ENCODE assay signal across 8 cellular contexts in genomic region chr12:55723516-55724225, GRCh38. TPM values are rescaled to one million over a fixed set of nuclear protein-coding genes. Genes with fewer than 3 reads are reported as not detected.
A peak's percentile ranks its signal among the peaks of the same experiment; 100 is the strongest.
DNase-seq lines count a peak whose midpoint lies in the region; ATAC-seq, FAIRE-seq and TF ChIP-seq lines count a peak whose summit lies in the region.

No MANE protein-coding gene starts in this region.

- CTCF ChIA-PET in GM12878 (lab: Yijun Ruan, JAX): interaction anchor here (0.9 to 11.4 kb wide), 9 partner anchors 13 to 320 kb away, joined by 3 to 205 read pairs (median 4); partner anchors contain the start of genes DNAJC14, ORMDL2 and SARNP

- no peak overlapping the region for H3K56ac ChIP-seq in H9 (ENCODE audit: insufficient read length, low read depth, low read length)

- H3K79me1 ChIP-seq in H9 (ENCODE audit: insufficient read depth, low read depth, low read length, poor library complexity, severe bottlenecking): peaks cover 7% of the 10 kb centered on the region

- H4K20me1 ChIP-seq in H9 (ENCODE audit: control insufficient read depth, insufficient read depth, insufficient read length) (no peaks in the 10 kb centered on the region), GM12878 (ENCODE audit: control insufficient read depth, insufficient read depth) (no peaks in the 10 kb centered on the region)

- 0 out of 2 replicates have a peak, but pooled peaks have one; percentile 19 for TF ChIP-seq POLR2A in GM12878 (IDR thresholded peaks at IDR 0.05; ENCODE audit: low read depth, low read length)

- H3K4me3 Mint-ChIP-seq in H9 (no peak overlapping the region), memory B cell (no peak overlapping the region)

- H3K14ac ChIP-seq in H9 (ENCODE audit: insufficient read depth, low read length): no peak overlapping the region

- H3K9ac ChIP-seq in H9 (ENCODE audit: extremely low read depth, insufficient read length, low read length): no peak overlapping the region
- no peak overlapping the region for H3K9ac ChIP-seq in GM12878 (ENCODE audit: control insufficient read depth, insufficient read depth, low read length)
- H3K9ac ChIP-seq in stomach smooth muscle (ENCODE audit: low read length in 2 of 2): peak overlapping the region in 1 of 2 donors; percentile 9

- TF ChIP-seq RAD21 in GM12878 (IDR thresholded peaks at IDR 0.05; ENCODE audit: insufficient read depth, low read depth, low read length): no peak

- intact Hi-C loops in GM12878 (cut with micrococcal nuclease; ENCODE audit: unreplicated experiment): no loop called here

- H4K5ac ChIP-seq in H9 (ENCODE audit: insufficient read length, low read depth, low read length): no peak overlapping the region

- peaks cover 7% of the 10 kb centered on the region in 2 experiments; a peak in 3 of 4 replicates for H3K36me3 ChIP-seq in GM12878 (ENCODE audit: control insufficient read depth in 2 of 2, insufficient read depth in 2 of 2, low read length in 1 of 2)
- H3K36me3 ChIP-seq in stomach smooth muscle (ENCODE audit: control insufficient read depth in 2 of 2, insufficient read depth in 2 of 2, low read length in 2 of 2): peaks cover 31 to 36% of the 10 kb centered on the region in 2 donors

- H3K4me1 ChIP-seq in H9 (ENCODE audit: insufficient read depth, low read length) (peaks cover 5% of the 10 kb centered on the region; the same call in 1 of the 2 replicates), GM12878 (ENCODE audit: control insufficient read depth, insufficient read depth, low read length) (peaks cover 14% of the 10 kb centered on the region), stomach smooth muscle (ENCODE audit: control insufficient read depth, insufficient read depth, low read length) (peaks cover 82% of the 10 kb centered on the region)

- no peak overlapping the region for H2BK15ac ChIP-seq in H9 (ENCODE audit: low read depth, low read length)

- H3K79me2 ChIP-seq in H9 (ENCODE audit: insufficient read depth, low read length) (peaks cover 7% of the 10 kb centered on the region; the same call in 1 of the 2 replicates), GM12878 (ENCODE audit: control insufficient read depth, insufficient read depth, low read length) (peaks cover 8% of the 10 kb centered on the region)

- ATAC-seq in GM12878 (no peak), memory B cell (ENCODE audit: low read depth) (no peak), GM21717 (IDR thresholded peaks at IDR 0.05; ENCODE audit: unreplicated experiment) (no peak)

- H3K27me3 ChIP-seq in H9 (ENCODE audit: insufficient read depth, low read length) (no peaks in the 10 kb centered on the region), GM12878 (replicated peaks in 1 of 2; ENCODE audit: control insufficient read depth in 2 of 2, insufficient read depth in 2 of 2, low read length in 1 of 2) (no peaks in the 10 kb centered on the region), stomach smooth muscle (ENCODE audit: control insufficient read depth in 1 of 2, insufficient read depth in 2 of 2, low read length in 2 of 2) (no peaks in the 10 kb centered on the region)

- in situ Hi-C loops in GM12878 (cut with MboI) (no loop called here), ACHN (cut with HindIII; ENCODE audit: low pct_ligation_motif_present, low pct_unique_long_range_greater_than_20kb, low sequenced_read_pairs) (no loop called here)

- H3K9me3 ChIP-seq in H9 (ENCODE audit: control insufficient read depth, low read depth, low read length): no peaks in the 10 kb centered on the region
- H3K9me3 ChIP-seq in GM12878 (replicated peaks; ENCODE audit: control insufficient read depth, insufficient read depth, low read length): no peaks in the 10 kb centered on the region
- H3K9me3 ChIP-seq in stomach smooth muscle (ENCODE audit: control insufficient read depth in 2 of 2, low read length in 2 of 2): no peaks in the 10 kb centered on the region

- POLR2A ChIA-PET in GM12878 (lab: Charles Lee): interaction anchor here (0.8 to 2.3 kb wide), 2 partner anchors 14 to 50 kb away, joined by 3 to 9 read pairs; no protein-coding TSS in a partner anchor

- H3K27ac ChIP-seq in H9 (ENCODE audit: insufficient read length, low read depth, low read length): no peak overlapping the region
- H3K27ac ChIP-seq in GM12878 (ENCODE audit: control insufficient read depth, insufficient read depth): no peak overlapping the region
- H3K27ac ChIP-seq in stomach smooth muscle (ENCODE audit: low read length): peak overlapping the region; percentile 76

- H3K23ac ChIP-seq in H9 (ENCODE audit: insufficient read length, low read depth, low read length): no peak overlapping the region

- TF ChIP-seq CTCF in H9 (conservative IDR thresholded peaks at IDR 0.05): no peak
- TF ChIP-seq CTCF in GM12878 (IDR thresholded peaks at IDR 0.05 in 2 of 3, conservative IDR thresholded peaks at IDR 0.05 in 1 of 3; ENCODE audit: control insufficient read depth in 2 of 3, extremely low read depth in 1 of 3, insufficient read depth in 1 of 3, low read depth in 3 of 3, low read length in 3 of 3): no peak

- H3K23me2 ChIP-seq in H9 (ENCODE audit: insufficient read length, low read depth, low read length, poor library complexity, severe bottlenecking): peaks cover 7% of the 10 kb centered on the region

- H2BK5ac ChIP-seq in H9 (ENCODE audit: insufficient read length, low read length): no peak overlapping the region

- SMC1A ChIA-PET in GM12878 (lab: Charles Lee; ENCODE audit: uncharacterized antibody, unreplicated experiment): interaction anchor here (0.6 to 1.6 kb wide), 4 partner anchors 14 to 105 kb away, joined by 3 to 11 read pairs (median 4); no protein-coding TSS in a partner anchor

- no peak overlapping the region for H2AFZ ChIP-seq in H9 (ENCODE audit: low read length)
- H2AFZ ChIP-seq in GM12878 (ENCODE audit: control insufficient read depth, low read depth, low read length): no peak overlapping the region

- H3K4me2 ChIP-seq in H9 (ENCODE audit: insufficient read depth, insufficient read length, low read length): no peak overlapping the region
- H3K4me2 ChIP-seq in GM12878 (ENCODE audit: control insufficient read depth, insufficient read depth): no peak overlapping the region

- no peak for FAIRE-seq in GM12878 (lab: Jason Lieb, UNC)

- DNase-seq in H9: peak; percentile 28
- DNase-seq in GM12878 (ENCODE audit: low read depth, low spot score): no peak
- no peak for DNase-seq in memory B cell (ENCODE audit: low spot score in 2 of 2)
- DNase-seq in iPS-NIHi7 (ENCODE audit: extremely low spot score): no peak
- no peak for DNase-seq in ACHN
- no peak for DNase-seq in NCI-H2171 treated with DMSO at 0.1 percent for 48 hours (lab: John Stamatoyannopoulos, UW)

- H3K4me3 ChIP-seq in GM12878 (no peak overlapping the region), stomach smooth muscle (ENCODE audit: low read length in 2 of 2) (peak overlapping the region in 1 of 2 donors; percentile 15)

- no peak overlapping the region for H2AK5ac ChIP-seq in H9 (ENCODE audit: insufficient read length, low read length)

- no peak for TF ChIP-seq EP300 in GM12878 (IDR thresholded peaks at IDR 0.05; ENCODE audit: borderline replicate concordance in 1 of 2, control insufficient read depth in 1 of 2, low read depth in 2 of 2, low read length in 2 of 2)

- H3T11ph ChIP-seq in H9 (ENCODE audit: low read length): no peak overlapping the region

- no TSS peak for BruUV-seq in GM12878 (replicated peaks; lab: Mats Ljungman, UMichigan)

- H3K27me3 Mint-ChIP-seq in H9 (ENCODE audit: low read depth) (no peaks in the 10 kb centered on the region), memory B cell (no peaks in the 10 kb centered on the region)

- no peak overlapping the region for H2BK20ac ChIP-seq in H9 (ENCODE audit: low read depth, low read length, poor library complexity, severe bottlenecking)

- H3K18ac ChIP-seq in H9 (ENCODE audit: insufficient read length, low read depth, low read length): no peak overlapping the region

- H3K36me3 Mint-ChIP-seq in H9 (ENCODE audit: insufficient read depth in 1 of 3, low read depth in 3 of 3): peaks cover 21 to 54% (median 46%) of the 10 kb centered on the region in 3 experiments; a peak in 6 of 7 replicates
- H3K36me3 Mint-ChIP-seq in memory B cell: no peaks in the 10 kb centered on the region

- H3K9me3 Mint-ChIP-seq in H9: no peaks in the 10 kb centered on the region
- H3K9me3 Mint-ChIP-seq in memory B cell: no peaks in the 10 kb centered on the region

- H3K4me1 Mint-ChIP-seq in H9 (peaks cover 30 to 33% of the 10 kb centered on the region in 2 experiments), memory B cell (peaks cover 19% of the 10 kb centered on the region)

- no peak overlapping the region for H4K8ac ChIP-seq in H9 (replicated peaks; ENCODE audit: insufficient read length, low read depth, low read length)

- H2BK12ac ChIP-seq in H9 (ENCODE audit: insufficient read length, low read depth, low read length): no peak overlapping the region

- H3K4ac ChIP-seq in H9 (ENCODE audit: low read depth, low read length): no peak overlapping the region

- H3K27ac Mint-ChIP-seq in H9 (peak overlapping the region in 1 of 3 experiments; percentile 81; a peak in 2 of 7 replicates), memory B cell (peak overlapping the region; percentile 24)

- RAD21 ChIA-PET in GM12878 (lab: Charles Lee; ENCODE audit: unreplicated experiment): interaction anchor here (1.0 to 11.0 kb wide), 3 partner anchors 13 to 216 kb away, joined by 3 to 113 read pairs (median 3); no protein-coding TSS in a partner anchor

- no peak overlapping the region for H2BK120ac ChIP-seq in H9 (ENCODE audit: low read depth, low read length, poor library complexity, severe bottlenecking)

- H4K91ac ChIP-seq in H9 (ENCODE audit: insufficient read length, low read depth, low read length): no peak overlapping the region

- WGBS in H9 (ENCODE audit: extremely low coverage, insufficient read length, low lambda C conversion rate): no CpG with 5 or more reads among the region's 10 CpGs
- WGBS in GM12878 (ENCODE audit: insufficient coverage, insufficient replicate concordance, low lambda C conversion rate, missing lambda C conversion rate): 86% methylated on average over 10 of the region's 10 CpGs

RNA-seq across cellular contexts. Expression of gene RDH5, which starts 3.5 kb away (rescaled TPM):
- total RNA-seq in H9 (2021) (4.0 and 6.6 TPM in 2 replicates), GM12878 (2014; rRNA removed) (6.4 and 8.2 TPM in 2 replicates), GM12878 (2014; rRNA removed; fragmentation: Illumina TruSeq; extraction: Trizol) (5.7 and 6.7 TPM in 2 replicates), GM12878 (2021) (5.8 and 8.4 TPM in 2 replicates)
- total RNA-seq in GM12878 (2013; cell fraction: nucleolus; rRNA removed): 24.9 and 25.4 TPM in 2 replicates
- 2.2 TPM for polyA plus RNA-seq in GM12878 (2011; ENCODE audit: low read depth)
- polyA plus RNA-seq in GM12878 (2011; rRNA removed) (7.0 and 7.8 TPM in 2 replicates), GM12878 (2014; fragmentation: Illumina TruSeq; extraction: Trizol) (5.5 and 7.6 TPM in 2 replicates), GM12878 (2014; fragmentation: Nextera tagmentation; extraction: Ambion mirVana) (1 to 10 TPM; 2.6 to 3.1 TPM), GM12878 (2014; rRNA removed) (11.6 and 11.9 TPM in 2 replicates), GM12878 (2016; fragmentation: Nextera tagmentation; extraction: Ambion mirVana) (1 to 10 TPM; 5.8 to 7.1 TPM)
- 7.5 and 10.6 TPM in 2 replicates for polyA plus RNA-seq in GM12878 (2011; cell fraction: cytosol; rRNA removed)
- polyA plus RNA-seq in GM12878 (2011; cell fraction: nucleus; rRNA removed): 22.2 and 32.5 TPM in 2 replicates
- 4.6 and 5.0 TPM in 2 replicates for polyA plus RNA-seq in GM12878 (2012)
- 6.7 and 7.7 TPM in 2 replicates for polyA minus RNA-seq in GM12878 (2011; rRNA and poly(A)+ RNA removed)
- polyA minus RNA-seq in GM12878 (2011; cell fraction: cytosol; rRNA and poly(A)+ RNA removed): 2.1 TPM in 1 of 2 replicates, not detected in the other
- polyA minus RNA-seq in GM12878 (2011; cell fraction: nucleus; rRNA and poly(A)+ RNA removed): 6.3 and 15.9 TPM in 2 replicates

RNA-seq across cellular contexts. Expression of gene CD63, which starts 5.1 kb away (rescaled TPM):
- 581 and 589 TPM in 2 replicates for total RNA-seq in H9 (2021)
- total RNA-seq in GM12878 (2013; cell fraction: nucleolus; rRNA removed): 44.4 and 46.9 TPM in 2 replicates
- total RNA-seq in GM12878 (2014; rRNA removed): 147 and 163 TPM in 2 replicates
- 165 and 171 TPM in 2 replicates for total RNA-seq in GM12878 (2014; rRNA removed; fragmentation: Illumina TruSeq; extraction: Trizol)
- 171 and 173 TPM in 2 replicates for total RNA-seq in GM12878 (2021)
- polyA plus RNA-seq in GM12878 (2011; ENCODE audit: low read depth): 176 TPM
- polyA plus RNA-seq in GM12878 (2011; rRNA removed): 157 and 182 TPM in 2 replicates
- 168 and 246 TPM in 2 replicates for polyA plus RNA-seq in GM12878 (2011; cell fraction: cytosol; rRNA removed)
- polyA plus RNA-seq in GM12878 (2011; cell fraction: nucleus; rRNA removed): 88.0 and 94.4 TPM in 2 replicates
- polyA plus RNA-seq in GM12878 (2012): 150 and 169 TPM in 2 replicates
- 142 and 156 TPM in 2 replicates for polyA plus RNA-seq in GM12878 (2014; fragmentation: Illumina TruSeq; extraction: Trizol)
- polyA plus RNA-seq in GM12878 (2014; fragmentation: Nextera tagmentation; extraction: Ambion mirVana): 100 to 1,000 TPM; 194 to 220 TPM
- 166 and 193 TPM in 2 replicates for polyA plus RNA-seq in GM12878 (2014; rRNA removed)
- polyA plus RNA-seq in GM12878 (2016; fragmentation: Nextera tagmentation; extraction: Ambion mirVana): 100 to 1,000 TPM; 200 to 209 TPM
- 98.9 and 117 TPM in 2 replicates for polyA minus RNA-seq in GM12878 (2011; rRNA and poly(A)+ RNA removed)
- polyA minus RNA-seq in GM12878 (2011; cell fraction: cytosol; rRNA and poly(A)+ RNA removed): 27.9 and 34.6 TPM in 2 replicates
- 12.7 and 25.9 TPM in 2 replicates for polyA minus RNA-seq in GM12878 (2011; cell fraction: nucleus; rRNA and poly(A)+ RNA removed)

RNA-seq across cellular contexts. Expression of gene BLOC1S1, which starts 7.8 kb away (rescaled TPM):
- total RNA-seq in H9 (2021): 104 and 108 TPM in 2 replicates
- 25.1 and 33.4 TPM in 2 replicates for total RNA-seq in GM12878 (2013; cell fraction: nucleolus; rRNA removed)
- total RNA-seq in GM12878 (2014; rRNA removed): 134 and 144 TPM in 2 replicates
- 126 and 128 TPM in 2 replicates for total RNA-seq in GM12878 (2014; rRNA removed; fragmentation: Illumina TruSeq; extraction: Trizol)
- 131 and 141 TPM in 2 replicates for total RNA-seq in GM12878 (2021)
- polyA plus RNA-seq in GM12878 (2011; ENCODE audit: low read depth): 91.5 TPM
- 102 and 156 TPM in 2 replicates for polyA plus RNA-seq in GM12878 (2011; rRNA removed)
- polyA plus RNA-seq in GM12878 (2011; cell fraction: cytosol; rRNA removed): 248 and 288 TPM in 2 replicates
- 100 and 116 TPM in 2 replicates for polyA plus RNA-seq in GM12878 (2011; cell fraction: nucleus; rRNA removed)
- polyA plus RNA-seq in GM12878 (2012): 142 and 151 TPM in 2 replicates
- 86.6 and 141 TPM in 2 replicates for polyA plus RNA-seq in GM12878 (2014; fragmentation: Illumina TruSeq; extraction: Trizol)
- polyA plus RNA-seq in GM12878 (2014; fragmentation: Nextera tagmentation; extraction: Ambion mirVana): 100 to 1,000 TPM; 264 to 285 TPM
- 176 and 185 TPM in 2 replicates for polyA plus RNA-seq in GM12878 (2014; rRNA removed)
- 100 to 1,000 TPM; 218 to 228 TPM for polyA plus RNA-seq in GM12878 (2016; fragmentation: Nextera tagmentation; extraction: Ambion mirVana)
- 65.8 and 84.2 TPM in 2 replicates for polyA minus RNA-seq in GM12878 (2011; rRNA and poly(A)+ RNA removed)
- polyA minus RNA-seq in GM12878 (2011; cell fraction: cytosol; rRNA and poly(A)+ RNA removed): 16.3 and 21.6 TPM in 2 replicates
- polyA minus RNA-seq in GM12878 (2011; cell fraction: nucleus; rRNA and poly(A)+ RNA removed): 15.2 and 19.2 TPM in 2 replicates

RNA-seq across cellular contexts. Expression of gene ITGA7, which starts 16.0 kb away (rescaled TPM):
- total RNA-seq in H9 (2021) (114 and 119 TPM in 2 replicates), GM12878 (2014; rRNA removed) (2.5 and 2.6 TPM in 2 replicates), GM12878 (2014; rRNA removed; fragmentation: Illumina TruSeq; extraction: Trizol) (0.69 and 1.0 TPM in 2 replicates), GM12878 (2021) (2.8 and 3.8 TPM in 2 replicates)
- total RNA-seq in GM12878 (2013; cell fraction: nucleolus; rRNA removed): 18.5 and 21.9 TPM in 2 replicates
- 1.5 TPM for polyA plus RNA-seq in GM12878 (2011; ENCODE audit: low read depth)
- polyA plus RNA-seq in GM12878 (2011; rRNA removed) (3.4 and 5.1 TPM in 2 replicates), GM12878 (2014; fragmentation: Illumina TruSeq; extraction: Trizol) (1.4 TPM in 1 of 2 replicates, not detected in the other), GM12878 (2014; fragmentation: Nextera tagmentation; extraction: Ambion mirVana) (under 1 TPM; 0.18 to 0.39 TPM), GM12878 (2014; rRNA removed) (2.6 and 4.4 TPM in 2 replicates), GM12878 (2016; fragmentation: Nextera tagmentation; extraction: Ambion mirVana) (1 to 10 TPM; 1.4 to 1.6 TPM)
- polyA plus RNA-seq in GM12878 (2011; cell fraction: cytosol; rRNA removed): 2.2 and 3.6 TPM in 2 replicates
- polyA plus RNA-seq in GM12878 (2011; cell fraction: nucleus; rRNA removed): 83.9 and 96.1 TPM in 2 replicates
- 4.8 and 5.6 TPM in 2 replicates for polyA plus RNA-seq in GM12878 (2012)
- 2.9 and 4.3 TPM in 2 replicates for polyA minus RNA-seq in GM12878 (2011; rRNA and poly(A)+ RNA removed)
- 0.80 and 1.4 TPM in 2 replicates for polyA minus RNA-seq in GM12878 (2011; cell fraction: cytosol; rRNA and poly(A)+ RNA removed)
- polyA minus RNA-seq in GM12878 (2011; cell fraction: nucleus; rRNA and poly(A)+ RNA removed): 9.2 and 9.6 TPM in 2 replicates

RNA-seq across cellular contexts. Expression of gene GDF11, which starts 19.3 kb away (rescaled TPM):
- total RNA-seq in H9 (2021): 31.2 and 31.8 TPM in 2 replicates
- 7.2 and 7.6 TPM in 2 replicates for total RNA-seq in GM12878 (2013; cell fraction: nucleolus; rRNA removed)
- 3.1 and 5.2 TPM in 2 replicates for total RNA-seq in GM12878 (2014; rRNA removed)
- 3.4 and 3.9 TPM in 2 replicates for total RNA-seq in GM12878 (2014; rRNA removed; fragmentation: Illumina TruSeq; extraction: Trizol)
- total RNA-seq in GM12878 (2021): 15.2 and 15.4 TPM in 2 replicates
- polyA plus RNA-seq in GM12878 (2011; ENCODE audit: low read depth): 3.0 TPM
- polyA plus RNA-seq in GM12878 (2011; rRNA removed): 3.7 and 5.8 TPM in 2 replicates
- 6.5 and 8.8 TPM in 2 replicates for polyA plus RNA-seq in GM12878 (2011; cell fraction: cytosol; rRNA removed)
- 8.5 and 9.2 TPM in 2 replicates for polyA plus RNA-seq in GM12878 (2011; cell fraction: nucleus; rRNA removed)
- polyA plus RNA-seq in GM12878 (2012): 7.4 TPM in 2 replicates
- 5.7 and 6.7 TPM in 2 replicates for polyA plus RNA-seq in GM12878 (2014; fragmentation: Illumina TruSeq; extraction: Trizol)
- 1 to 10 TPM; 1.5 to 1.6 TPM for polyA plus RNA-seq in GM12878 (2014; fragmentation: Nextera tagmentation; extraction: Ambion mirVana)
- polyA plus RNA-seq in GM12878 (2014; rRNA removed): 9.9 and 13.0 TPM in 2 replicates
- under 1 TPM; 0.83 to 0.87 TPM for polyA plus RNA-seq in GM12878 (2016; fragmentation: Nextera tagmentation; extraction: Ambion mirVana)
- polyA minus RNA-seq in GM12878 (2011; rRNA and poly(A)+ RNA removed): 4.9 and 8.8 TPM in 2 replicates
- polyA minus RNA-seq in GM12878 (2011; cell fraction: cytosol; rRNA and poly(A)+ RNA removed): 3.1 and 5.5 TPM in 2 replicates
- 2.9 and 4.8 TPM in 2 replicates for polyA minus RNA-seq in GM12878 (2011; cell fraction: nucleus; rRNA and poly(A)+ RNA removed)
